Comparison of ENCODE assay signal across 12 cellular contexts in the genomic region with DNA sequence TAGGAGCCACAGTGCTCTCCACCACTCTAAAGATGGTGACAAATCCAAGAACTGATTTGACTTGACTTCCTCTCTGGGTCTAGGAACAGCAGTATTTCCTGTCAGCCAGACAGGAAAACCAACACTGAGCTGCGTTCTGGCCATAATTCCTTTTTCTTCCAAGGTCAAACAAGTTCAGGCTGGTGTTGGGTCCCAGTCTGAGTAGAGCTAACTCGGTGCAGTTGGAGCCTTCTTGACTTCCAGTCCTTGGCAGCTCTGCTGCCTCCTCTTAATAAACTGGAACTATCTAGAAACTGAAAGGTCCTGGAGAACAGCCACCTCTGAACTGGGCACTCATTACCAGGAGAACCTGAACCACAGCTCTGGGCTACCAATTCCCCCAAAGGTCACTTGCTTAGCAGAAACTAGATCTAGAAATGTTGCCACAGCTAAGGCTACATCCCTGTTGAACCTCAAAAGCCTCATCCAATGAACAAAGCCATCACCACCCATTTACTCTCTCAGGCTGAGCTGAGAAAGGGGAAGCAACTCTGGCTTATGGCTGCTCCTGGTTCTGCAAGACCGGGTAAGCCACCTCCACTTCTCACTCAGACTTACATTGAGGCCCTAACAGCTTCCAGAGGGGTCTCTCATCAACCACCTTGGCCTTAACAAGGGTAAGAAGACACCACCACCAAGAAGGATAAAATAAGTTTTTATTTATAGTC. TPM values are rescaled to one million over a fixed set of nuclear protein-coding genes. Genes with fewer than 3 reads are reported as not detected.
DNase-seq lines count a peak whose midpoint lies in the region; ATAC-seq and TF ChIP-seq lines count a peak whose summit lies in the region.
"Had no signal": no experiment of that assay in that cellular context is flagged by ENCODE, and none has a peak within 500 bp of the region (broad histone marks: within the 10 kb centered on the region; RNA-seq: fewer than 3 reads in every experiment).

No MANE protein-coding gene starts in this region.

- no peaks in the 10 kb centered on the region for H3K27me3 Mint-ChIP-seq in activated naive CD4-positive, alpha-beta T cell treated with anti-CD3 and anti-CD28 coated beads, Interleukin-2, amount 50 U/mL, for 24 hours
- H3K27me3 Mint-ChIP-seq in activated naive CD4-positive, alpha-beta T cell treated with anti-CD3 and anti-CD28 coated beads, Interleukin-2, amount 10 ng/mL, durations not matched to agents 7 days and 5 days = no peaks in the 10 kb centered on the region
- no peaks in the 10 kb centered on the region for H3K27me3 Mint-ChIP-seq in activated naive CD8-positive, alpha-beta T cell treated with anti-CD3 and anti-CD28 coated beads, Interleukin-2, amount 10 ng/mL, durations not matched to agents 7 days and 5 days
- H3K27me3 Mint-ChIP-seq: IgD-negative memory B cell had no signal

- H3K9me3 ChIP-seq in thyroid gland = no peaks in the 10 kb centered on the region

- H3K4me1 ChIP-seq in thyroid gland = peaks cover 29 to 42% of the 10 kb centered on the region in 2 donors

- DNase-seq in activated naive CD4-positive, alpha-beta T cell treated with anti-CD3 and anti-CD28 coated beads, Interleukin-2, amount 10 ng/mL, durations not matched to agents 7 days and 5 days = no peak
- DNase-seq in activated naive CD8-positive, alpha-beta T cell treated with anti-CD3 and anti-CD28 coated beads, Interleukin-2, amount 10 ng/mL, durations not matched to agents 7 days and 5 days = no peak
- DNase-seq in left kidney (ENCODE audit: low read depth, low spot score) = peak; percentile 14
- DNase-seq in thyroid gland = peak; percentile 16 to 44
- no peak for DNase-seq in RWPE1 (ENCODE audit: low spot score)
- DNase-seq in stimulated activated naive CD4-positive, alpha-beta T cell treated with Interleukin-2 at 50 U/mL for 16 hours (lab: John Stamatoyannopoulos, UW) = no peak
- DNase-seq: left colon, NCI-H510A treated with DMSO at 0.1 percent for 48 hours, SW 1271 had no signal

- H3K27ac ChIP-seq in thyroid gland (peak overlapping the region; percentile 13 to 20 (median 18)), RWPE1 (no peak overlapping the region)

- intact Hi-C loops in thyroid gland (cut with DNase I) = no loop called here

- POLR2A ChIA-PET in activated naive CD8-positive, alpha-beta T cell treated with anti-CD3 and anti-CD28 coated beads, Interleukin-2, amount 10 ng/mL, durations not matched to agents 7 days and 5 days (lab: Charles Lee) = interaction anchor here (0.9 kb wide), 1 partner anchor 24 kb away, joined by 3 read pairs; no protein-coding TSS in a partner anchor
- POLR2A ChIA-PET in RWPE1 (lab: Yijun Ruan, JAX; ENCODE audit: low non-redundant PET) = no interaction called here

- no peak for TF ChIP-seq CTCF in thyroid gland (IDR thresholded peaks at IDR 0.05)
- TF ChIP-seq CTCF in RWPE1 (conservative IDR thresholded peaks at IDR 0.05; ENCODE audit: low read depth) = no peak

- TF ChIP-seq POLR2A in thyroid gland (IDR thresholded peaks at IDR 0.05) = no peak

- no peaks in the 10 kb centered on the region for H3K27me3 ChIP-seq in thyroid gland

- peak overlapping the region; percentile 69 for H3K27ac Mint-ChIP-seq in activated naive CD4-positive, alpha-beta T cell treated with anti-CD3 and anti-CD28 coated beads, Interleukin-2, amount 50 U/mL, for 24 hours
- no peak overlapping the region for H3K27ac Mint-ChIP-seq in activated naive CD4-positive, alpha-beta T cell treated with anti-CD3 and anti-CD28 coated beads, Interleukin-2, amount 10 ng/mL, durations not matched to agents 7 days and 5 days
- peak overlapping the region; percentile 35 for H3K27ac Mint-ChIP-seq in activated naive CD8-positive, alpha-beta T cell treated with anti-CD3 and anti-CD28 coated beads, Interleukin-2, amount 10 ng/mL, durations not matched to agents 7 days and 5 days

- H3K9me3 Mint-ChIP-seq in activated naive CD4-positive, alpha-beta T cell treated with anti-CD3 and anti-CD28 coated beads, Interleukin-2, amount 50 U/mL, for 24 hours = no peaks in the 10 kb centered on the region
- no peaks in the 10 kb centered on the region for H3K9me3 Mint-ChIP-seq in activated naive CD4-positive, alpha-beta T cell treated with anti-CD3 and anti-CD28 coated beads, Interleukin-2, amount 10 ng/mL, durations not matched to agents 7 days and 5 days
- H3K9me3 Mint-ChIP-seq in activated naive CD8-positive, alpha-beta T cell treated with anti-CD3 and anti-CD28 coated beads, Interleukin-2, amount 10 ng/mL, durations not matched to agents 7 days and 5 days = no peaks in the 10 kb centered on the region
- H3K9me3 Mint-ChIP-seq: IgD-negative memory B cell had no signal

- peaks cover 12 to 25% of the 10 kb centered on the region in 2 donors for H3K36me3 ChIP-seq in thyroid gland

- CTCF ChIA-PET in activated naive CD4-positive, alpha-beta T cell treated with anti-CD3 and anti-CD28 coated beads, Interleukin-2, amount 10 ng/mL, durations not matched to agents 7 days and 5 days (lab: Charles Lee) = no interaction called here
- CTCF ChIA-PET in RWPE1 (lab: Yijun Ruan, JAX) = no interaction called here

- 47 to 50% methylated on average over 3 of the region's 3 CpGs for WGBS in thyroid gland, 2 donors

- peaks cover 42% of the 10 kb centered on the region for H3K4me1 Mint-ChIP-seq in activated naive CD4-positive, alpha-beta T cell treated with anti-CD3 and anti-CD28 coated beads, Interleukin-2, amount 50 U/mL, for 24 hours
- H3K4me1 Mint-ChIP-seq in activated naive CD4-positive, alpha-beta T cell treated with anti-CD3 and anti-CD28 coated beads, Interleukin-2, amount 10 ng/mL, durations not matched to agents 7 days and 5 days = peaks cover 23% of the 10 kb centered on the region
- H3K4me1 Mint-ChIP-seq in activated naive CD8-positive, alpha-beta T cell treated with anti-CD3 and anti-CD28 coated beads, Interleukin-2, amount 10 ng/mL, durations not matched to agents 7 days and 5 days = peaks cover 27% of the 10 kb centered on the region

- no peak overlapping the region for H3K4me3 ChIP-seq in thyroid gland (replicated peaks in 1 of 3)

- H3K4me3 Mint-ChIP-seq in activated naive CD4-positive, alpha-beta T cell treated with anti-CD3 and anti-CD28 coated beads, Interleukin-2, amount 50 U/mL, for 24 hours = no peak overlapping the region
- no peak overlapping the region for H3K4me3 Mint-ChIP-seq in activated naive CD4-positive, alpha-beta T cell treated with anti-CD3 and anti-CD28 coated beads, Interleukin-2, amount 10 ng/mL, durations not matched to agents 7 days and 5 days
- no peak overlapping the region for H3K4me3 Mint-ChIP-seq in activated naive CD8-positive, alpha-beta T cell treated with anti-CD3 and anti-CD28 coated beads, Interleukin-2, amount 10 ng/mL, durations not matched to agents 7 days and 5 days
- H3K4me3 Mint-ChIP-seq: IgD-negative memory B cell had no signal

- peaks cover 19% of the 10 kb centered on the region for H3K36me3 Mint-ChIP-seq in activated naive CD4-positive, alpha-beta T cell treated with anti-CD3 and anti-CD28 coated beads, Interleukin-2, amount 50 U/mL, for 24 hours
- H3K36me3 Mint-ChIP-seq in activated naive CD4-positive, alpha-beta T cell treated with anti-CD3 and anti-CD28 coated beads, Interleukin-2, amount 10 ng/mL, durations not matched to agents 7 days and 5 days = peaks cover 59% of the 10 kb centered on the region
- peaks cover 35% of the 10 kb centered on the region for H3K36me3 Mint-ChIP-seq in activated naive CD8-positive, alpha-beta T cell treated with anti-CD3 and anti-CD28 coated beads, Interleukin-2, amount 10 ng/mL, durations not matched to agents 7 days and 5 days

- ATAC-seq in activated naive CD8-positive, alpha-beta T cell treated with anti-CD3 and anti-CD28 coated beads, Interleukin-2, amount 10 ng/mL, durations not matched to agents 7 days and 5 days (ENCODE audit: low read depth) = no peak
- ATAC-seq in HG03378 (IDR thresholded peaks at IDR 0.05; ENCODE audit: unreplicated experiment) = no peak

RNA-seq across cellular contexts. Expression of a gene that starts 27.7 kb away (rescaled TPM):
- 100 to 1,000 TPM; 150 to 155 TPM for total RNA-seq in activated naive CD8-positive, alpha-beta T cell treated with anti-CD3 and anti-CD28 coated beads, Interleukin-2, amount 10 ng/mL, durations not matched to agents 7 days and 5 days
- total RNA-seq in thyroid gland = 10 to 100 TPM; 56.7 to 71.4 (median 63.3) TPM

Comparison
In these comparisons a context has a peak if more than half of its experiments do, and no peak if none do; other contexts are left out.
1. DNase-seq: peak in left kidney (single experiment) and thyroid gland (2 of 2); none in activated naive CD4-positive, alpha-beta T cell treated with anti-CD3 and anti-CD28 coated beads, Interleukin-2, amount 10 ng/mL, durations not matched to agents 7 days and 5 days (single experiment), activated naive CD8-positive, alpha-beta T cell treated with anti-CD3 and anti-CD28 coated beads, Interleukin-2, amount 10 ng/mL, durations not matched to agents 7 days and 5 days (single experiment), RWPE1 (single experiment) and stimulated activated naive CD4-positive, alpha-beta T cell treated with Interleukin-2 at 50 U/mL for 16 hours (single experiment).